In genomic region chr10:15197276-15197675, GRCh38 we compare ENCODE assay signal across 13 cellular contexts. TPM values are rescaled to one million over a fixed set of nuclear protein-coding genes. Genes with fewer than 3 reads are reported as not detected.
DNase-seq lines count a peak whose midpoint lies in the region; ATAC-seq and TF ChIP-seq lines count a peak whose summit lies in the region.
"Had no signal": no experiment of that assay in that cellular context is flagged by ENCODE, and none has a peak within 500 bp of the region (broad histone marks: within the 10 kb centered on the region; RNA-seq: fewer than 3 reads in every experiment).

No MANE protein-coding gene starts in this region.

- H3K27ac ChIP-seq in SK-N-SH (ENCODE audit: low read depth in 2 of 2, low read length in 1 of 2) (peak overlapping the region in 1 of 2 experiments; percentile 63; a peak in 2 of 4 replicates), PC-9 (no peak overlapping the region)
- H3K27ac ChIP-seq: ascending aorta, tibial artery had no signal

- peak overlapping the region; percentile 84 for H3K27ac Mint-ChIP-seq in activated naive CD4-positive, alpha-beta T cell treated with anti-CD3 and anti-CD28 coated beads, Interleukin-2, amount 50 U/mL, for 24 hours
- H3K27ac Mint-ChIP-seq in central memory CD8-positive, alpha-beta T cell (ENCODE audit: low read depth), result peak overlapping the region; percentile 75
- H3K27ac Mint-ChIP-seq: B cell had no signal

- no peaks in the 10 kb centered on the region for H3K9me3 Mint-ChIP-seq in activated naive CD4-positive, alpha-beta T cell treated with anti-CD3 and anti-CD28 coated beads, Interleukin-2, amount 50 U/mL, for 24 hours
- no peaks in the 10 kb centered on the region for H3K9me3 Mint-ChIP-seq in central memory CD8-positive, alpha-beta T cell

- WGBS in SK-N-SH (ENCODE audit: low lambda C conversion rate), result 42% methylated on average over 2 of the region's 2 CpGs

- H3K79me2 ChIP-seq in SK-N-SH (ENCODE audit: insufficient read depth) (no peaks in the 10 kb centered on the region), PC-9 (ENCODE audit: low read depth) (no peaks in the 10 kb centered on the region)

- TF ChIP-seq EP300 in SK-N-SH (IDR thresholded peaks at IDR 0.05; ENCODE audit: borderline replicate concordance in 1 of 2, low read depth in 1 of 2, low read length in 1 of 2), result peak in 1 of 2 experiments; percentile 64; a peak in 2 of 4 replicates

- H3F3A ChIP-seq in SK-N-SH (replicated peaks; ENCODE audit: insufficient read depth), result peaks cover 30% of the 10 kb centered on the region
- peaks cover 15% of the 10 kb centered on the region for H3F3A ChIP-seq in PC-9 (ENCODE audit: insufficient read depth, low read depth)

- peak; percentile 54 for ATAC-seq in central memory CD8-positive, alpha-beta T cell (replicated peaks; ENCODE audit: extremely low read depth, poor library complexity, severe bottlenecking)
- ATAC-seq in GM18505 (IDR thresholded peaks at IDR 0.05; ENCODE audit: unreplicated experiment), result no peak

- no TSS peak for BruUV-seq in PC-9 (replicated peaks; lab: Mats Ljungman, UMichigan)

- H3K4me2 ChIP-seq in SK-N-SH (peak overlapping the region; percentile 32; the same call in 1 of the 2 replicates), PC-9 (no peak overlapping the region)

- peaks cover 52% of the 10 kb centered on the region for H3K4me1 Mint-ChIP-seq in activated naive CD4-positive, alpha-beta T cell treated with anti-CD3 and anti-CD28 coated beads, Interleukin-2, amount 50 U/mL, for 24 hours
- peaks cover 19% of the 10 kb centered on the region for H3K4me1 Mint-ChIP-seq in central memory CD8-positive, alpha-beta T cell

- peak overlapping the region; percentile 65 for H3K4me3 Mint-ChIP-seq in activated naive CD4-positive, alpha-beta T cell treated with anti-CD3 and anti-CD28 coated beads, Interleukin-2, amount 50 U/mL, for 24 hours
- H3K4me3 Mint-ChIP-seq in central memory CD8-positive, alpha-beta T cell, result peak overlapping the region; percentile 37
- H3K4me3 Mint-ChIP-seq: B cell had no signal

- no peak for DNase-seq in activated naive CD4-positive, alpha-beta T cell treated with Interleukin-2 at 50 U/mL for 16 hours
- no peak for DNase-seq in SK-N-SH
- DNase-seq in central memory CD8-positive, alpha-beta T cell (ENCODE audit: low spot score in 2 of 2), result no peak
- peak; percentile 30 for DNase-seq in non-pigmented ciliary epithelial cell (ENCODE audit: low read depth)
- DNase-seq in NCI-H2081 treated with DMSO at 0.1 percent for 48 hours (lab: John Stamatoyannopoulos, UW), result no peak
- DNase-seq in PC-9, result no peak
- DNase-seq: activated CD8-positive, alpha-beta memory T cell treated with anti-CD3 and anti-CD28 coated beads, Interleukin-2, amount 50 U/mL, for 48 hours; SHP77 treated with DMSO at 0.1 percent for 48 hours; tibial artery had no signal

- intact Hi-C loops in PC-9 (cut with micrococcal nuclease; ENCODE audit: unreplicated experiment), result no loop called here

- no peaks in the 10 kb centered on the region for H3K9me2 ChIP-seq in SK-N-SH
- H3K9me2 ChIP-seq in PC-9 (ENCODE audit: insufficient read depth), result no peaks in the 10 kb centered on the region

- no peaks in the 10 kb centered on the region for H3K36me3 ChIP-seq in SK-N-SH (replicated peaks in 1 of 2; ENCODE audit: control insufficient read depth in 1 of 2, insufficient read depth in 2 of 2, low read length in 1 of 2)
- no peaks in the 10 kb centered on the region for H3K36me3 ChIP-seq in PC-9 (ENCODE audit: low read depth)
- H3K36me3 ChIP-seq: ascending aorta, tibial artery had no signal

- H3K36me3 Mint-ChIP-seq in activated naive CD4-positive, alpha-beta T cell treated with anti-CD3 and anti-CD28 coated beads, Interleukin-2, amount 50 U/mL, for 24 hours, result no peaks in the 10 kb centered on the region
- H3K36me3 Mint-ChIP-seq in central memory CD8-positive, alpha-beta T cell (ENCODE audit: insufficient read depth), result no peaks in the 10 kb centered on the region

- no peak for TF ChIP-seq CTCF in SK-N-SH (IDR thresholded peaks at IDR 0.05)
- TF ChIP-seq CTCF in PC-9 (conservative IDR thresholded peaks at IDR 0.05), result no peak

- no peak for TF ChIP-seq POLR2A in GM18505 (IDR thresholded peaks at IDR 0.05; ENCODE audit: borderline replicate concordance, extremely low read depth, insufficient read depth, insufficient read length)

- H2AFZ ChIP-seq in SK-N-SH (ENCODE audit: low read depth) (no peak overlapping the region), PC-9 (no peak overlapping the region)

- H3K4me1 ChIP-seq in SK-N-SH (ENCODE audit: control insufficient read depth in 1 of 2, insufficient read depth in 2 of 2, low read depth in 1 of 2, low read length in 1 of 2) (peaks cover 0 to 39% of the 10 kb centered on the region in 2 experiments; a peak in 3 of 4 replicates), PC-9 (replicated peaks; ENCODE audit: insufficient read depth) (peaks cover 26% of the 10 kb centered on the region)
- H3K4me1 ChIP-seq: ascending aorta, tibial artery had no signal

- CTCF ChIA-PET in SK-N-SH (lab: Yijun Ruan, JAX), result interaction anchor here (1.6 kb wide), 1 partner anchor 11 kb away, joined by 3 read pairs; no protein-coding TSS in a partner anchor
- CTCF ChIA-PET in PC-9 (lab: Charles Lee), result interaction anchor here (0.6 kb wide), 1 partner anchor 43 kb away, joined by 3 read pairs; no protein-coding TSS in a partner anchor

- H3K27me3 ChIP-seq in SK-N-SH (ENCODE audit: insufficient read depth) (no peaks in the 10 kb centered on the region), PC-9 (ENCODE audit: insufficient read depth, low read depth) (no peaks in the 10 kb centered on the region)
- H3K27me3 ChIP-seq: ascending aorta, tibial artery had no signal

- no peak for TF ChIP-seq RAD21 in SK-N-SH (IDR thresholded peaks at IDR 0.05; ENCODE audit: low read length)

- POLR2A ChIA-PET in SK-N-SH (lab: Yijun Ruan, JAX) (no interaction called here), PC-9 (lab: Charles Lee; ENCODE audit: unreplicated experiment) (no interaction called here)

- H3K27me3 Mint-ChIP-seq in activated naive CD4-positive, alpha-beta T cell treated with anti-CD3 and anti-CD28 coated beads, Interleukin-2, amount 50 U/mL, for 24 hours, result no peaks in the 10 kb centered on the region
- H3K27me3 Mint-ChIP-seq in central memory CD8-positive, alpha-beta T cell, result no peaks in the 10 kb centered on the region

- H3K4me3 ChIP-seq in SK-N-SH (ENCODE audit: low read depth in 2 of 2, low read length in 1 of 2) (no peak overlapping the region; a peak in 1 of 4 replicates), PC-9 (no peak overlapping the region)
- H3K4me3 ChIP-seq: ascending aorta, tibial artery had no signal

- no peak overlapping the region for H3K9ac ChIP-seq in SK-N-SH

- H3K9me3 ChIP-seq in SK-N-SH (no peaks in the 10 kb centered on the region), PC-9 (ENCODE audit: insufficient read depth, low read depth) (no peaks in the 10 kb centered on the region)
- H3K9me3 ChIP-seq: ascending aorta, tibial artery had no signal

- H4K20me1 ChIP-seq in SK-N-SH (ENCODE audit: insufficient read depth), result no peaks in the 10 kb centered on the region
- no peaks in the 10 kb centered on the region for H4K20me1 ChIP-seq in PC-9 (ENCODE audit: insufficient read depth)

TF ChIP-seq in SK-N-SH, 30 proteins besides CTCF, POLR2A, EP300 and RAD21 (continues in another document):
- peak; percentile 74; the same call in 1 of the 2 replicates for TF ChIP-seq TCF12 (IDR thresholded peaks at IDR 0.05)
- no peak for TF ChIP-seq MXI1 (IDR thresholded peaks at IDR 0.05; ENCODE audit: low read depth, low read length)
- TF ChIP-seq GABPA (IDR thresholded peaks at IDR 0.05; ENCODE audit: low read depth), result no peak
- TF ChIP-seq MEF2A (IDR thresholded peaks at IDR 0.05; ENCODE audit: borderline replicate concordance, low read depth), result peak; percentile 84
- TF ChIP-seq FOXM1 (IDR thresholded peaks at IDR 0.05; ENCODE audit: low read depth), result no peak
- TF ChIP-seq NFIC (IDR thresholded peaks at IDR 0.05; ENCODE audit: borderline replicate concordance), result peak; percentile 56; the same call in 1 of the 2 replicates
- 0 out of 2 replicates have a peak, but pooled peaks have one; percentile 14 for TF ChIP-seq TEAD4 (IDR thresholded peaks at IDR 0.05; ENCODE audit: borderline replicate concordance, insufficient read depth)
- no peak for TF ChIP-seq RFX5 (IDR thresholded peaks at IDR 0.05; ENCODE audit: low read length)
- peak; percentile 65 for TF ChIP-seq JUND (IDR thresholded peaks at IDR 0.05)
- no peak for TF ChIP-seq TAF1 (IDR thresholded peaks at IDR 0.05; ENCODE audit: borderline replicate concordance, low read depth, low read length)
- TF ChIP-seq RXRA (IDR thresholded peaks at IDR 0.05; ENCODE audit: borderline replicate concordance, low read depth), result peak; percentile 55; the same call in 1 of the 2 replicates
- no peak for TF ChIP-seq CHD2 (IDR thresholded peaks at IDR 0.05; ENCODE audit: low read length, partially characterized antibody)
- TF ChIP-seq SMC3 (IDR thresholded peaks at IDR 0.05; ENCODE audit: low read depth, low read length), result no peak
- TF ChIP-seq REST (IDR thresholded peaks at IDR 0.05; ENCODE audit: low read depth, low read length), result no peak

RNA-seq across cellular contexts. Expression of gene NMT2, which starts 28.8 kb away (rescaled TPM):
- polyA plus RNA-seq in SK-N-SH (2012; rRNA removed), result 25.9 and 26.5 TPM in 2 replicates
- 28.8 and 32.4 TPM in 2 replicates for polyA plus RNA-seq in SK-N-SH (2012; cell fraction: cytosol; rRNA removed)
- polyA plus RNA-seq in SK-N-SH (2012; cell fraction: nucleus; rRNA removed), result 38.5 and 52.3 TPM in 2 replicates
- 10.9 and 11.0 TPM in 2 replicates for total RNA-seq in PC-9 (2021)
